Comparison of ENCODE assay signal across 19 cellular contexts in genomic region chr15:77838595-77838994, GRCh38.
"Had no signal": no experiment of that assay in that cellular context is flagged by ENCODE, and none has a peak within 500 bp of the region (broad histone marks: within the 10 kb centered on the region; RNA-seq: fewer than 3 reads in every experiment).

No MANE protein-coding gene starts in this region.

- H3K4me1 Mint-ChIP-seq: activated CD4-positive, alpha-beta T cell treated with anti-CD3 and anti-CD28 coated beads, Interleukin-2, amount 10 ng/mL, durations not matched to agents 7 days and 5 days; activated T-helper 17 cell treated with anti-CD3 and anti-CD28 coated beads, Interleukin-2, amount 50 U/mL, for 72 hours had no signal

- H3K9me3 Mint-ChIP-seq: activated CD4-positive, alpha-beta T cell treated with anti-CD3 and anti-CD28 coated beads, Interleukin-2, amount 10 ng/mL, durations not matched to agents 7 days and 5 days; activated T-cell treated with anti-CD3 and anti-CD28 coated beads, Interleukin-2, amount 50 U/mL, for 24 hours; activated T-helper 17 cell treated with anti-CD3 and anti-CD28 coated beads, Interleukin-2, amount 50 U/mL, for 72 hours; mesothelial cell of epicardium; nephron had no signal

- H3K4me3 Mint-ChIP-seq: activated CD4-positive, alpha-beta T cell treated with anti-CD3 and anti-CD28 coated beads, Interleukin-2, amount 10 ng/mL, durations not matched to agents 7 days and 5 days; activated T-cell treated with anti-CD3 and anti-CD28 coated beads, Interleukin-2, amount 50 U/mL, for 24 hours; activated T-helper 17 cell treated with anti-CD3 and anti-CD28 coated beads, Interleukin-2, amount 50 U/mL, for 72 hours; mesothelial cell of epicardium; nephron had no signal

- H3K27ac ChIP-seq: foreskin keratinocyte, left ventricle myocardium inferior, pancreas, thyroid gland had no signal

- H3K27me3 ChIP-seq: pancreas, thyroid gland had no signal

- H3K4me3 ChIP-seq: left ventricle myocardium inferior, pancreas, smooth muscle cell, thyroid gland had no signal

- ATAC-seq: activated CD4-positive, CD25-positive, alpha-beta regulatory T cell treated with anti-CD3 and anti-CD28 coated beads, Interleukin-2, amount 50 U/mL, for 24 hours; activated T-helper 17 cell treated with anti-CD3 and anti-CD28 coated beads, Interleukin-2, amount 50 U/mL, for 72 hours; foreskin keratinocyte; pancreas; sciatic nerve; stimulated activated naive CD8-positive, alpha-beta T cell treated with anti-CD3 and anti-CD28 coated beads, Interleukin-15, Interleukin-2, amounts not matched to agents 100 U/mL and 50 U/mL, for 24 hours had no signal

- H3K36me3 Mint-ChIP-seq: mesothelial cell of epicardium had no signal

- FAIRE-seq: pancreas had no signal

- H3K27ac Mint-ChIP-seq: activated CD4-positive, alpha-beta T cell treated with anti-CD3 and anti-CD28 coated beads, Interleukin-2, amount 10 ng/mL, durations not matched to agents 7 days and 5 days; activated T-cell treated with anti-CD3 and anti-CD28 coated beads, Interleukin-2, amount 50 U/mL, for 24 hours; activated T-helper 17 cell treated with anti-CD3 and anti-CD28 coated beads, Interleukin-2, amount 50 U/mL, for 72 hours; mesothelial cell of epicardium; nephron had no signal

- H3K9ac ChIP-seq: SK-N-SH had no signal

- H3K4me1 ChIP-seq: foreskin keratinocyte, left ventricle myocardium inferior, pancreas had no signal

- H3K9me3 ChIP-seq: left ventricle myocardium inferior, pancreas, SK-N-SH, thyroid gland had no signal

- H3K36me3 ChIP-seq: left ventricle myocardium inferior, pancreas, thyroid gland had no signal

- DNase-seq: activated CD4-positive, alpha-beta T cell treated with anti-CD3 and anti-CD28 coated beads, Interleukin-2, amount 10 ng/mL, durations not matched to agents 7 days and 5 days; activated CD8-positive, alpha-beta memory T cell treated with anti-CD3 and anti-CD28 coated beads, Interleukin-2, amount 50 U/mL, for 4 hours; activated T-cell treated with anti-CD3 and anti-CD28 coated beads, Interleukin-2, amount 50 U/mL, for 24 hours; amygdala; erythroblast; foreskin keratinocyte; left ventricle myocardium inferior; mammary epithelial cell; SK-N-SH; stimulated activated CD4-positive, alpha-beta T cell treated with anti-CD3 and anti-CD28 coated beads, Interleukin-4, amount 100 ng/mL, for 1 hour; stimulated activated naive CD8-positive, alpha-beta T cell treated with anti-CD3 and anti-CD28 coated beads, Interleukin-15, Interleukin-2, amounts not matched to agents 100 U/mL and 50 U/mL, for 24 hours; thyroid gland had no signal
